Comparison of ENCODE assay signal across 2 cellular contexts in genomic region chr18:76875390-76876330, GRCh38.
TF ChIP-seq lines count a peak whose summit lies in the region.

No MANE protein-coding gene starts in this region.

TF ChIP-seq in A549, 52 proteins besides CTCF, POLR2A, EP300 and RAD21 (continued from another document):
- TF ChIP-seq RCOR1 (IDR thresholded peaks at IDR 0.05; ENCODE audit: low read depth, low read length): no peak
- no peak for TF ChIP-seq KDM1A (IDR thresholded peaks at IDR 0.05; ENCODE audit: low read depth)

TF ChIP-seq in K562, 482 proteins besides CTCF, POLR2A, EP300 and RAD21 (continued from another document):
- TF ChIP-seq POLR3G (IDR thresholded peaks at IDR 0.05; ENCODE audit: extremely low read depth, insufficient read length, insufficient replicate concordance) (no peak), GTF2B (IDR thresholded peaks at IDR 0.05; ENCODE audit: extremely low read depth, insufficient read length) (peak; percentile 67), NKRF (IDR thresholded peaks at IDR 0.05; ENCODE audit: borderline replicate concordance) (no peak), TBP (optimal IDR thresholded peaks at IDR 0.05; ENCODE audit: low read depth, low read length) (peak; percentile 66)
TF ChIP-seq in K562: peak in this region for 3.
